In genomic region chr2:36290306-36290705, GRCh38 we compare ENCODE assay signal across 20 cellular contexts.
"Had no signal": no experiment of that assay in that cellular context is flagged by ENCODE, and none has a peak within 500 bp of the region (broad histone marks: within the 10 kb centered on the region; RNA-seq: fewer than 3 reads in every experiment).

No MANE protein-coding gene starts in this region.

- H3K9me3 ChIP-seq: breast epithelium, heart left ventricle had no signal

- DNase-seq: activated CD8-positive, alpha-beta memory T cell treated with anti-CD3 and anti-CD28 coated beads, Interleukin-2, amount 10 ng/mL, durations not matched to agents 7 days and 5 days; activated effector memory CD4-positive, alpha-beta T cell treated with Interleukin-2 at 50 U/mL for 16 hours; activated T-cell treated with anti-CD3 and anti-CD28 coated beads, Interleukin-2, amount 50 U/mL, for 24 hours; dermis blood vessel endothelial cell; foreskin keratinocyte; heart left ventricle; islet precursor cell; nucleus accumbens; sigmoid colon; stimulated activated CD4-positive, alpha-beta T cell treated with anti-CD3 and anti-CD28 coated beads, Interleukin-12 subunit alpha, Interleukin-12 subunit beta, amount 100 ng/mL, for 4 hours; stimulated activated CD4-positive, alpha-beta T cell treated with anti-CD3 and anti-CD28 coated beads, Interleukin-2, amount 100 ng/mL, for 48 hours; stimulated activated CD8-positive, alpha-beta memory T cell treated with anti-CD3 and anti-CD28 coated beads, Interleukin-4, amount 100 ng/mL, for 48 hours; stimulated activated naive CD8-positive, alpha-beta T cell treated with anti-CD3 and anti-CD28 coated beads, Interleukin-15, Interleukin-2, amounts not matched to agents 100 U/mL and 50 U/mL, for 24 hours had no signal

- H3K4me3 ChIP-seq: breast epithelium, heart left ventricle, sigmoid colon had no signal

- H3K4me1 Mint-ChIP-seq: memory B cell had no signal

- H3K27ac Mint-ChIP-seq: activated CD8-positive, alpha-beta memory T cell treated with anti-CD3 and anti-CD28 coated beads, Interleukin-2, amount 10 ng/mL, durations not matched to agents 7 days and 5 days; activated naive CD4-positive, alpha-beta T cell treated with anti-CD3 and anti-CD28 coated beads, Interleukin-2, amount 50 U/mL, for 24 hours; activated T-cell treated with anti-CD3 and anti-CD28 coated beads, Interleukin-2, amount 50 U/mL, for 24 hours; memory B cell; natural killer cell treated with Interleukin-12 subunit alpha and Interleukin-12 subunit beta and Interleukin-15 and Interleukin-18, amount 100 ng/mL, for 72 hours had no signal

- H3K27me3 Mint-ChIP-seq: activated CD8-positive, alpha-beta memory T cell treated with anti-CD3 and anti-CD28 coated beads, Interleukin-2, amount 10 ng/mL, durations not matched to agents 7 days and 5 days; activated naive CD4-positive, alpha-beta T cell treated with anti-CD3 and anti-CD28 coated beads, Interleukin-2, amount 50 U/mL, for 24 hours; activated T-cell treated with anti-CD3 and anti-CD28 coated beads, Interleukin-2, amount 50 U/mL, for 24 hours; memory B cell had no signal

- H3K4me1 ChIP-seq: breast epithelium, foreskin keratinocyte, heart left ventricle, sigmoid colon had no signal

- H3K36me3 ChIP-seq: breast epithelium, heart left ventricle, sigmoid colon had no signal

- ATAC-seq: activated CD4-positive, CD25-positive, alpha-beta regulatory T cell treated with anti-CD3 and anti-CD28 coated beads, Interleukin-2, amount 50 U/mL, for 24 hours; activated CD8-positive, alpha-beta memory T cell treated with anti-CD3 and anti-CD28 coated beads, Interleukin-2, amount 10 ng/mL, durations not matched to agents 7 days and 5 days; esophagus mucosa; foreskin keratinocyte; heart left ventricle; left lobe of liver; natural killer cell treated with Interleukin-12 subunit alpha and Interleukin-12 subunit beta and Interleukin-15 and Interleukin-18, amount 100 ng/mL, for 72 hours; stimulated activated naive CD8-positive, alpha-beta T cell treated with anti-CD3 and anti-CD28 coated beads, Interleukin-15, Interleukin-2, amounts not matched to agents 100 U/mL and 50 U/mL, for 24 hours had no signal

- H3K27ac ChIP-seq: breast epithelium, foreskin keratinocyte, heart left ventricle, sigmoid colon had no signal

- H3K4me3 Mint-ChIP-seq: activated CD8-positive, alpha-beta memory T cell treated with anti-CD3 and anti-CD28 coated beads, Interleukin-2, amount 10 ng/mL, durations not matched to agents 7 days and 5 days; activated naive CD4-positive, alpha-beta T cell treated with anti-CD3 and anti-CD28 coated beads, Interleukin-2, amount 50 U/mL, for 24 hours; activated T-cell treated with anti-CD3 and anti-CD28 coated beads, Interleukin-2, amount 50 U/mL, for 24 hours; memory B cell; natural killer cell treated with Interleukin-12 subunit alpha and Interleukin-12 subunit beta and Interleukin-15 and Interleukin-18, amount 100 ng/mL, for 72 hours had no signal

- H3K27me3 ChIP-seq: breast epithelium, foreskin keratinocyte, heart left ventricle, sigmoid colon had no signal

- H3K36me3 Mint-ChIP-seq: memory B cell had no signal

- H3K9me3 Mint-ChIP-seq: activated naive CD4-positive, alpha-beta T cell treated with anti-CD3 and anti-CD28 coated beads, Interleukin-2, amount 50 U/mL, for 24 hours had no signal
